In genomic region chr5:169710675-169711074, GRCh38 we compare ENCODE assay signal across 18 cellular contexts.
DNase-seq lines count a peak whose midpoint lies in the region; ATAC-seq and TF ChIP-seq lines count a peak whose summit lies in the region.
"Had no signal": no experiment of that assay in that cellular context is flagged by ENCODE, and none has a peak within 500 bp of the region (broad histone marks: within the 10 kb centered on the region; RNA-seq: fewer than 3 reads in every experiment).

No MANE protein-coding gene starts in this region.

- no peak overlapping the region for H3K23ac ChIP-seq in IMR-90 (ENCODE audit: low read depth, low read length)

- peaks cover 20% of the 10 kb centered on the region for H3K4me1 ChIP-seq in IMR-90 (ENCODE audit: control insufficient read depth, insufficient read depth, low read length)
- H3K4me1 ChIP-seq in Peyer's patch = no peaks in the 10 kb centered on the region
- H3K4me1 ChIP-seq in hepatocyte (ENCODE audit: insufficient read depth) = no peaks in the 10 kb centered on the region
- H3K4me1 ChIP-seq: HAP-1 had no signal

- intact Hi-C loops in IMR-90 (cut with micrococcal nuclease) = no loop called here

- H2BK5ac ChIP-seq in IMR-90 (ENCODE audit: low read depth, low read length, poor library complexity, severe bottlenecking) = no peak overlapping the region

- H3K4ac ChIP-seq in IMR-90 (ENCODE audit: low read depth, low read length) = no peak overlapping the region

- CTCF ChIA-PET in IMR-90 (lab: Yijun Ruan, JAX) = interaction anchor here (3.1 kb wide), 1 partner anchor 270 kb away, joined by 14 read pairs; the partner anchor contains the start of gene INSYN2B

- no peak overlapping the region for H2AK5ac ChIP-seq in IMR-90 (ENCODE audit: low read depth, low read length)

- H3K27me3 ChIP-seq in IMR-90 (ENCODE audit: control insufficient read depth, insufficient read depth, low read length) = no peaks in the 10 kb centered on the region
- no peaks in the 10 kb centered on the region for H3K27me3 ChIP-seq in Peyer's patch
- no peaks in the 10 kb centered on the region for H3K27me3 ChIP-seq in hepatocyte
- H3K27me3 ChIP-seq: MG63 had no signal

- no peak overlapping the region for H3K4me3 ChIP-seq in IMR-90 (ENCODE audit: insufficient read depth, low read depth, low read length)
- no peak overlapping the region for H3K4me3 ChIP-seq in choroid plexus epithelial cell (ENCODE audit: low read depth, low read length)
- no peak overlapping the region for H3K4me3 ChIP-seq in Peyer's patch
- no peak overlapping the region for H3K4me3 ChIP-seq in hepatocyte
- H3K4me3 ChIP-seq: HAP-1, MG63 had no signal

- no peaks in the 10 kb centered on the region for H3K9me3 ChIP-seq in IMR-90 (ENCODE audit: control insufficient read depth, insufficient read depth, low read length)
- H3K9me3 ChIP-seq in Peyer's patch = no peaks in the 10 kb centered on the region
- no peaks in the 10 kb centered on the region for H3K9me3 ChIP-seq in hepatocyte (ENCODE audit: low read depth)
- H3K9me3 ChIP-seq: HAP-1, MG63 had no signal

- no peak overlapping the region for H2BK20ac ChIP-seq in IMR-90 (ENCODE audit: low read depth, low read length)

- no peak for TF ChIP-seq POLR2A in IMR-90 (IDR thresholded peaks at IDR 0.05; ENCODE audit: low read depth, low read length)
- TF ChIP-seq POLR2A in Peyer's patch (IDR thresholded peaks at IDR 0.05) = no peak

- no peak overlapping the region for H3K14ac ChIP-seq in IMR-90 (replicated peaks; ENCODE audit: low read depth, low read length)

- H2AFZ ChIP-seq in IMR-90 (replicated peaks; ENCODE audit: low read length, poor library complexity) = no peak overlapping the region
- no peak overlapping the region for H2AFZ ChIP-seq in hepatocyte

- H3K27ac ChIP-seq in IMR-90 (ENCODE audit: insufficient read depth, low read length) = no peak overlapping the region
- no peak overlapping the region for H3K27ac ChIP-seq in Peyer's patch
- no peak overlapping the region for H3K27ac ChIP-seq in hepatocyte
- H3K27ac ChIP-seq: RWPE1 had no signal

- no peak for ATAC-seq in IMR-90 (ENCODE audit: low read depth)

- WGBS in IMR-90 (ENCODE audit: extremely low coverage in 2 of 2, insufficient read length in 1 of 2), 2 experiments = no CpG with 5 or more reads among the region's 4 CpGs
- WGBS in hepatocyte (ENCODE audit: low lambda C conversion rate, missing lambda C conversion rate) = 53% methylated on average over 4 of the region's 4 CpGs

- in situ Hi-C loops in IMR-90 (cut with MboI; ENCODE audit: low sequenced_read_pairs) = no loop called here

- H3K36me3 ChIP-seq in IMR-90 (ENCODE audit: control insufficient read depth, insufficient read depth, low read length) = no peaks in the 10 kb centered on the region
- H3K36me3 ChIP-seq in Peyer's patch = no peaks in the 10 kb centered on the region
- no peaks in the 10 kb centered on the region for H3K36me3 ChIP-seq in hepatocyte (replicated peaks; ENCODE audit: insufficient read depth, low read depth)
- H3K36me3 ChIP-seq: HAP-1, MG63 had no signal

- peak overlapping the region; percentile 80; the same call in 1 of the 3 replicates for H2BK15ac ChIP-seq in IMR-90 (ENCODE audit: low read depth, low read length)

- H4K91ac ChIP-seq in IMR-90 (ENCODE audit: insufficient read depth, low read depth, low read length) = peak overlapping the region; percentile 13; the same call in 1 of the 2 replicates

- H4K5ac ChIP-seq in IMR-90 (ENCODE audit: low read depth, low read length) = no peak overlapping the region

- H3K18ac ChIP-seq in IMR-90 (ENCODE audit: low read depth, low read length) = no peak overlapping the region

- peak overlapping the region; percentile 46; the same call in 1 of the 2 replicates for H2BK120ac ChIP-seq in IMR-90 (ENCODE audit: low read depth, low read length)

- H4K20me1 ChIP-seq in IMR-90 (ENCODE audit: insufficient read depth, low read length) (no peaks in the 10 kb centered on the region), hepatocyte (ENCODE audit: insufficient read depth, poor library complexity, severe bottlenecking) (no peaks in the 10 kb centered on the region)

- H3K56ac ChIP-seq in IMR-90 (ENCODE audit: extremely low read depth, insufficient read depth, low read length) = no peak overlapping the region

- H3K79me1 ChIP-seq in IMR-90 (ENCODE audit: low read depth in 1 of 2, low read length in 2 of 2) = no peaks in the 10 kb centered on the region

- no TSS peak for BruUV-seq in IMR-90 (replicated peaks; lab: Mats Ljungman, UMichigan)

- DNase-seq in IMR-90 = no peak
- peak; percentile 33 for DNase-seq in choroid plexus epithelial cell (ENCODE audit: low read depth)
- peak; percentile 42 for DNase-seq in midbrain (lab: John Stamatoyannopoulos, UW)
- DNase-seq in superior temporal gyrus (ENCODE audit: extremely low spot score) = peak; percentile 71
- no peak for DNase-seq in NCI-H1417 treated with DMSO at 0.1 percent for 48 hours (lab: John Stamatoyannopoulos, UW)
- no peak for DNase-seq in Peyer's patch
- no peak for DNase-seq in hepatocyte (ENCODE audit: low spot score)
- DNase-seq in NCI-H524 (lab: John Stamatoyannopoulos, UW) = no peak
- DNase-seq: Calu3, DMS53, Karpas-422, MG63, NCI-H1105 treated with DMSO at 0.1 percent for 48 hours, NCI-H187, NCI-H226, NCI-H526 treated with DMSO at 0.1 percent for 48 hours had no signal

- dilution Hi-C loops in IMR-90 (cut with HindIII; ENCODE audit: low sequenced_read_pairs, unreplicated experiment) = no loop called here

- no peaks in the 10 kb centered on the region for H3K9me2 ChIP-seq in hepatocyte (replicated peaks; ENCODE audit: insufficient read depth)

- no peak for TF ChIP-seq RAD21 in IMR-90 (IDR thresholded peaks at IDR 0.05; ENCODE audit: low read length)

- H4K8ac ChIP-seq in IMR-90 (ENCODE audit: low read depth in 2 of 2, low read length in 2 of 2) = no peak overlapping the region

- POLR2A ChIA-PET in IMR-90 (lab: Charles Lee; ENCODE audit: unreplicated experiment) = no interaction called here

- no peak overlapping the region for H3K4me2 ChIP-seq in IMR-90 (ENCODE audit: low read depth, low read length)
- H3K4me2 ChIP-seq in hepatocyte = no peak overlapping the region

- TF ChIP-seq CTCF in IMR-90 (conservative IDR thresholded peaks at IDR 0.05; ENCODE audit: low read depth, low read length) (no peak), choroid plexus epithelial cell (conservative IDR thresholded peaks at IDR 0.05; ENCODE audit: low read depth, low read length) (no peak), Peyer's patch (IDR thresholded peaks at IDR 0.05) (no peak), hepatocyte (IDR thresholded peaks at IDR 0.05; ENCODE audit: poor library complexity) (no peak)

- no peak overlapping the region for H3K9ac ChIP-seq in IMR-90 (ENCODE audit: low read depth, low read length)

- no peaks in the 10 kb centered on the region for H3K79me2 ChIP-seq in hepatocyte

- no peak overlapping the region for H2AK9ac ChIP-seq in IMR-90 (replicated peaks; ENCODE audit: low read depth, low read length, poor library complexity)

- H3K9me1 ChIP-seq in IMR-90 (ENCODE audit: insufficient read depth, low read length) = peaks cover 15% of the 10 kb centered on the region

TF ChIP-seq in IMR-90, 13 proteins besides CTCF, POLR2A, EP300 and RAD21:
- no peak for TF ChIP-seq MAZ (IDR thresholded peaks at IDR 0.05; ENCODE audit: borderline replicate concordance, low read depth, low read length)
- TF ChIP-seq BHLHE40 (IDR thresholded peaks at IDR 0.05; ENCODE audit: low read depth, low read length) = no peak
- TF ChIP-seq MXI1 (IDR thresholded peaks at IDR 0.05; ENCODE audit: borderline replicate concordance, low read depth, low read length) = no peak
- TF ChIP-seq, protein P1, sequence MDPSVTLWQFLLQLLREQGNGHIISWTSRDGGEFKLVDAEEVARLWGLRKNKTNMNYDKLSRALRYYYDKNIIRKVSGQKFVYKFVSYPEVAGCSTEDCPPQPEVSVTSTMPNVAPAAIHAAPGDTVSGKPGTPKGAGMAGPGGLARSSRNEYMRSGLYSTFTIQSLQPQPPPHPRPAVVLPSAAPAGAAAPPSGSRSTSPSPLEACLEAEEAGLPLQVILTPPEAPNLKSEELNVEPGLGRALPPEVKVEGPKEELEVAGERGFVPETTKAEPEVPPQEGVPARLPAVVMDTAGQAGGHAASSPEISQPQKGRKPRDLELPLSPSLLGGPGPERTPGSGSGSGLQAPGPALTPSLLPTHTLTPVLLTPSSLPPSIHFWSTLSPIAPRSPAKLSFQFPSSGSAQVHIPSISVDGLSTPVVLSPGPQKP (IDR thresholded peaks at IDR 0.05; ENCODE audit: borderline replicate concordance, low read depth, low read length) = no peak
- no peak for TF ChIP-seq USF2 (IDR thresholded peaks at IDR 0.05; ENCODE audit: low read depth, low read length)
- no peak for TF ChIP-seq SMC3 (IDR thresholded peaks at IDR 0.05; ENCODE audit: low read depth, low read length)
- no peak for TF ChIP-seq RCOR1 (IDR thresholded peaks at IDR 0.05; ENCODE audit: insufficient replicate concordance, low read length)
- no peak for TF ChIP-seq CHD1 (IDR thresholded peaks at IDR 0.05; ENCODE audit: low read depth, low read length)
- TF ChIP-seq NFE2L2 (IDR thresholded peaks at IDR 0.05; ENCODE audit: low read depth, low read length) = no peak
- no peak for TF ChIP-seq CEBPB (IDR thresholded peaks at IDR 0.05; ENCODE audit: low read depth, low read length)
- TF ChIP-seq FOS (IDR thresholded peaks at IDR 0.05; ENCODE audit: low read depth, low read length) = no peak
- TF ChIP-seq RFX5 (IDR thresholded peaks at IDR 0.05; ENCODE audit: low read depth, low read length) = no peak
- TF ChIP-seq MAFK (IDR thresholded peaks at IDR 0.05; ENCODE audit: low read depth, low read length) = no peak

Comparison
In these comparisons a context has a peak if more than half of its experiments do, and no peak if none do; other contexts are left out.
1. DNase-seq: peak in choroid plexus epithelial cell (single experiment), midbrain (single experiment) and superior temporal gyrus (single experiment); none in IMR-90 (single experiment), NCI-H1417 treated with DMSO at 0.1 percent for 48 hours (single experiment), Peyer's patch (0 of 3), hepatocyte (single experiment) and NCI-H524 (0 of 2).